1 cellular context compared by ENCODE assay signal in the genomic region with DNA sequence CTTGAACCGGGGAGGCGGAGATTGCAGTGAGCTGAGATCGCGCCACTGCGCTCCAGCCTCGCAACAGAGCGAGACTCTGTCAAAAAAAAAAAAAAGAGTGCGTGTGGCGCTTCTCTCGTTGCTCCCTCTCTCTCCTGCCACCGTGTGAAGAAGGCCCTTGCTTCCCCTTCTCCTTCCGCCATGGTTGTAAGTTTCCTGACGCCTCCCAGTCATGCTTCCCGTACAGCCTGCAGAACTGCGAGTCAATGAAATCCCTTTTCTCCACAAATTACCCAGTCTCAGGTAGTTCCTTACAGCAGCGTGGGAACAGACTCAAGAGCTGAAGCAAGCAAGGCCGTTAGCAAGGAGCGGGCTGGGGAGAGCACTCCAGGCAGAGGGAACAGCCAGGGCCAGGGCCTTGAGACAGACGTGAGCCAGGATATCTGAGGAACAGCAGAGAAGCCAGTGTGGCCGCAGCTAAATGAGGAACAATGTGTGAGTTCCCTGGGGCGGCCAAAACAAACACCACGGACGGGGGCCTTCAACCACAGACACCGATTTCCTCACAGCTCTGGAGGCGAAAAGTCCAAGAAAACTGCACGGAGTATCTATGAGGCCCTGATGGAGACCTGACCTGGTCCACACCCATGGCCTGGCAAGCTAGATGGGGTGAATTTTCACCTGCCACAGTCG.
TF ChIP-seq lines count a peak whose summit lies in the region.

No MANE protein-coding gene starts in this region.

TF ChIP-seq in K562, 482 proteins besides CTCF, POLR2A, EP300 and RAD21 (continued from another document):
- TF ChIP-seq, protein P1, sequence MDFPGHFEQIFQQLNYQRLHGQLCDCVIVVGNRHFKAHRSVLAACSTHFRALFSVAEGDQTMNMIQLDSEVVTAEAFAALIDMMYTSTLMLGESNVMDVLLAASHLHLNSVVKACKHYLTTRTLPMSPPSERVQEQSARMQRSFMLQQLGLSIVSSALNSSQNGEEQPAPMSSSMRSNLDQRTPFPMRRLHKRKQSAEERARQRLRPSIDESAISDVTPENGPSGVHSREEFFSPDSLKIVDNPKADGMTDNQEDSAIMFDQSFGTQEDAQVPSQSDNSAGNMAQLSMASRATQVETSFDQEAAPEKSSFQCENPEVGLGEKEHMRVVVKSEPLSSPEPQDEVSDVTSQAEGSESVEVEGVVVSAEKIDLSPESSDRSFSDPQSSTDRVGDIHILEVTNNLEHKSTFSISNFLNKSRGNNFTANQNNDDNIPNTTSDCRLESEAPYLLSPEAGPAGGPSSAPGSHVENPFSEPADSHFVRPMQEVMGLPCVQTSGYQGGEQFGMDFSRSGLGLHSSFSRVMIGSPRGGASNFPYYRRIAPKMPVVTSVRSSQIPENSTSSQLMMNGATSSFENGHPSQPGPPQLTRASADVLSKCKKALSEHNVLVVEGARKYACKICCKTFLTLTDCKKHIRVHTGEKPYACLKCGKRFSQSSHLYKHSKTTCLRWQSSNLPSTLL (IDR thresholded peaks at IDR 0.05), result no peak
- TF ChIP-seq, protein P2, sequence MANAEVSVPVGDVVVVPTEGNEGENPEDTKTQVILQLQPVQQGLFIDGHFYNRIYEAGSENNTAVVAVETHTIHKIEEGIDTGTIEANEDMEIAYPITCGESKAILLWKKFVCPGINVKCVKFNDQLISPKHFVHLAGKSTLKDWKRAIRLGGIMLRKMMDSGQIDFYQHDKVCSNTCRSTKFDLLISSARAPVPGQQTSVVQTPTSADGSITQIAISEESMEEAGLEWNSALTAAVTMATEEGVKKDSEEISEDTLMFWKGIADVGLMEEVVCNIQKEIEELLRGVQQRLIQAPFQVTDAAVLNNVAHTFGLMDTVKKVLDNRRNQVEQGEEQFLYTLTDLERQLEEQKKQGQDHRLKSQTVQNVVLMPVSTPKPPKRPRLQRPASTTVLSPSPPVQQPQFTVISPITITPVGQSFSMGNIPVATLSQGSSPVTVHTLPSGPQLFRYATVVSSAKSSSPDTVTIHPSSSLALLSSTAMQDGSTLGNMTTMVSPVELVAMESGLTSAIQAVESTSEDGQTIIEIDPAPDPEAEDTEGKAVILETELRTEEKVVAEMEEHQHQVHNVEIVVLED (CRISPR knock-in tag; IDR thresholded peaks at IDR 0.05), result no peak
